ENCODE assay signal across 1 cellular context in genomic region chr1:207603777-207604176, GRCh38.
TF ChIP-seq lines count a peak whose summit lies in the region.

No MANE protein-coding gene starts in this region.

TF ChIP-seq in HepG2, 621 proteins besides CTCF, POLR2A, EP300 and RAD21 (continued from another document and continues in another):
- TF ChIP-seq ZNF276 (CRISPR knock-in tag; IDR thresholded peaks at IDR 0.05; ENCODE audit: low read depth) (no peak), ZNF224 (CRISPR knock-in tag; IDR thresholded peaks at IDR 0.05) (no peak), TCF7 (IDR thresholded peaks at IDR 0.05; ENCODE audit: low read depth) (peak; percentile 97), ZXDC (CRISPR knock-in tag; IDR thresholded peaks at IDR 0.05) (no peak), ZNF563 (CRISPR knock-in tag; IDR thresholded peaks at IDR 0.05) (no peak), PBX3 (CRISPR knock-in tag; IDR thresholded peaks at IDR 0.05; ENCODE audit: borderline replicate concordance) (no peak), ZNF577 (CRISPR knock-in tag; IDR thresholded peaks at IDR 0.05; ENCODE audit: borderline replicate concordance, low read depth) (no peak), RBFOX2 (IDR thresholded peaks at IDR 0.05; ENCODE audit: low read depth, low read length) (no peak), ZUFSP (CRISPR knock-in tag; IDR thresholded peaks at IDR 0.05; ENCODE audit: borderline replicate concordance) (no peak), ZBTB7A (CRISPR knock-in tag; IDR thresholded peaks at IDR 0.05) (no peak), NR2C2 (CRISPR knock-in tag; IDR thresholded peaks at IDR 0.05; ENCODE audit: borderline replicate concordance) (peak; percentile 72), E2F5 (CRISPR knock-in tag; conservative IDR thresholded peaks at IDR 0.05) (no peak), JDP2 (CRISPR knock-in tag; IDR thresholded peaks at IDR 0.05; ENCODE audit: borderline replicate concordance) (no peak), RXRA (CRISPR knock-in tag; IDR thresholded peaks at IDR 0.05) (peak; percentile 89; the same call in 1 of the 2 replicates), KLF16 (CRISPR knock-in tag; IDR thresholded peaks at IDR 0.05) (peak in 1 of 2 experiments; percentile 69; a peak in 1 of 4 replicates), ZNF17 (CRISPR knock-in tag; IDR thresholded peaks at IDR 0.05) (no peak), ZNF24 (IDR thresholded peaks at IDR 0.05) (no peak), ZNF382 (CRISPR knock-in tag; IDR thresholded peaks at IDR 0.05; ENCODE audit: borderline replicate concordance) (no peak), SMARCE1 (IDR thresholded peaks at IDR 0.05; ENCODE audit: borderline replicate concordance) (no peak), SETDB1 (CRISPR knock-in tag; IDR thresholded peaks at IDR 0.05; ENCODE audit: borderline replicate concordance) (no peak), SIN3B (IDR thresholded peaks at IDR 0.05; ENCODE audit: low read length) (no peak), IRF2 (CRISPR knock-in tag; IDR thresholded peaks at IDR 0.05) (peak; percentile 64; the same call in 1 of the 2 replicates), TRIM24 (CRISPR knock-in tag; IDR thresholded peaks at IDR 0.05) (0 out of 2 replicates have a peak, but pooled peaks have one; percentile 40), SNRNP70 (IDR thresholded peaks at IDR 0.05; ENCODE audit: low read depth, low read length) (no peak), GMEB1 (CRISPR knock-in tag; IDR thresholded peaks at IDR 0.05; ENCODE audit: borderline replicate concordance) (no peak), PREB (CRISPR knock-in tag; IDR thresholded peaks at IDR 0.05) (no peak), ZNF558 (CRISPR knock-in tag; IDR thresholded peaks at IDR 0.05; ENCODE audit: borderline replicate concordance) (no peak), ZNF616 (CRISPR knock-in tag; IDR thresholded peaks at IDR 0.05; ENCODE audit: low read depth) (no peak), NCOA5 (CRISPR knock-in tag; IDR thresholded peaks at IDR 0.05) (no peak), CHD4 (IDR thresholded peaks at IDR 0.05; ENCODE audit: borderline replicate concordance, low read length) (no peak; the same call in 1 of the 2 replicates), ZNF550 (CRISPR knock-in tag; IDR thresholded peaks at IDR 0.05; ENCODE audit: borderline replicate concordance) (no peak), FOXO1 (CRISPR knock-in tag; IDR thresholded peaks at IDR 0.05) (peak; percentile 91), ZNF10 (CRISPR knock-in tag; IDR thresholded peaks at IDR 0.05; ENCODE audit: borderline replicate concordance, low read depth) (no peak), REXO4 (CRISPR knock-in tag; IDR thresholded peaks at IDR 0.05; ENCODE audit: borderline replicate concordance) (no peak), TEF (CRISPR knock-in tag; IDR thresholded peaks at IDR 0.05) (no peak), ZNF142 (CRISPR knock-in tag; IDR thresholded peaks at IDR 0.05) (no peak), FOXA3 (CRISPR knock-in tag; IDR thresholded peaks at IDR 0.05) (peak; percentile 98), ZSCAN9 (CRISPR knock-in tag; IDR thresholded peaks at IDR 0.05; ENCODE audit: borderline replicate concordance) (0 out of 2 replicates have a peak, but pooled peaks have one; percentile 34), ZNF503 (CRISPR knock-in tag; IDR thresholded peaks at IDR 0.05) (peak; percentile 95), ZNF879 (CRISPR knock-in tag; IDR thresholded peaks at IDR 0.05) (no peak), KDM4B (CRISPR knock-in tag; IDR thresholded peaks at IDR 0.05) (0 out of 2 replicates have a peak, but pooled peaks have one; percentile 30), ZC3H13 (CRISPR knock-in tag; IDR thresholded peaks at IDR 0.05) (no peak)
